ENCODE assay signal across 28 cellular contexts in the genomic region with DNA sequence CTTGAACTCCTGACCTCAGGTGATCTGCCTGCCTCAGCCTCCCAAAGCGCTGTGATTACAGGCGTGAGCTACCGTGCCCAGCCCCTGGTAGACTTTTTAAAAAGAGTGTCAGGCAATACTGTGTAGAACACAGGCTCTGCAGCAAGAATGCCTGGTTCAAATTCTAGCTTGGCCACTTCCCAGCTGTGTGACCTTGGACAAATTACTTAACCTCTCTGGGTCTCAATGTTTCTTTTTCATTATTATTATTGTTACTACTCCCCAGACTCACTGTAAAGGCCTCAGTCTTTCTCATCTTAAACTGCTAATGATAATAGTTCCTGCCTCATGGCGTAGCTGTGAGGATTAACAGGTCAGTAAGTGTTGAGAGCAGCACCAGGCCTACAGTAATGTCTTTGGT.
"Had no signal": no experiment of that assay in that cellular context is flagged by ENCODE, and none has a peak within 500 bp of the region (broad histone marks: within the 10 kb centered on the region; RNA-seq: fewer than 3 reads in every experiment).

No MANE protein-coding gene starts in this region.

- H3K4me3 ChIP-seq: pancreas, psoas muscle, right lobe of liver, sigmoid colon, stomach, thoracic aorta, thyroid gland, tibial nerve, upper lobe of left lung, uterus had no signal

- H3K27me3 Mint-ChIP-seq: naive thymus-derived CD8-positive, alpha-beta T cell; natural killer cell treated with Interleukin-12 subunit alpha and Interleukin-12 subunit beta and Interleukin-15 and Interleukin-18, amount 100 ng/mL, for 72 hours; stimulated activated naive CD8-positive, alpha-beta T cell treated with anti-CD3 and anti-CD28 coated beads, Interleukin-15, Interleukin-2, amounts not matched to agents 100 ng/mL and 50 ng/mL, for 24 hours had no signal

- FAIRE-seq: small intestine had no signal

- H3K4me1 Mint-ChIP-seq: naive thymus-derived CD8-positive, alpha-beta T cell; neural crest cell; stimulated activated effector memory CD8-positive, alpha-beta T cell treated with anti-CD3 and anti-CD28 coated beads, Interleukin-12 subunit alpha, Interleukin-12 subunit beta, amount 100 ng/mL, for 72 hours; stimulated activated naive B cell treated with anti-CD40 and anti-IgM and Interleukin-4, amounts not matched to agents 10 μg/mL and 1 μg/mL and 100 μg/mL, for 72 hours had no signal

- H3K9me3 ChIP-seq: neutrophil, pancreas, psoas muscle, right lobe of liver, sigmoid colon, stomach, thoracic aorta, thyroid gland, tibial nerve, upper lobe of left lung, uterus had no signal

- H3K27me3 ChIP-seq: neutrophil, pancreas, right lobe of liver, sigmoid colon, stomach, thyroid gland, tibial nerve, upper lobe of left lung, uterus had no signal

- DNase-seq: naive thymus-derived CD8-positive, alpha-beta T cell; nephron progenitor cell; nucleus accumbens; pancreas; psoas muscle; sigmoid colon; small intestine; stimulated activated CD4-positive, alpha-beta T cell treated with anti-CD3 and anti-CD28 coated beads, Interleukin-15, amount 100 ng/mL, for 24 hours; stimulated activated CD4-positive, alpha-beta T cell treated with anti-CD3 and anti-CD28 coated beads, Interleukin-2, amount 100 ng/mL, for 24 hours; stimulated activated CD4-positive, alpha-beta T cell treated with anti-CD3 and anti-CD28 coated beads, Interleukin-2, amount 100 ng/mL, for 48 hours; stimulated activated CD4-positive, alpha-beta T cell treated with anti-CD3 and anti-CD28 coated beads, Interleukin-4, amount 100 ng/mL, for 24 hours; stimulated activated naive B cell treated with anti-CD40 and anti-IgM and Interleukin-4, amounts not matched to agents 10 μg/mL and 1 μg/mL and 100 μg/mL, for 72 hours; stimulated activated naive CD4-positive, alpha-beta T cell treated with Interleukin-2 at 50 U/mL for 16 hours; stomach; thyroid gland; trophoblast cell; upper lobe of left lung; uterus had no signal

- H3K4me1 ChIP-seq: psoas muscle, right lobe of liver, sigmoid colon, thyroid gland, tibial nerve, upper lobe of left lung, uterus had no signal

- H3K9me3 Mint-ChIP-seq: naive thymus-derived CD8-positive, alpha-beta T cell; natural killer cell treated with Interleukin-12 subunit alpha and Interleukin-12 subunit beta and Interleukin-15 and Interleukin-18, amount 100 ng/mL, for 72 hours; nephron progenitor cell; neural crest cell; stimulated activated effector memory CD8-positive, alpha-beta T cell treated with anti-CD3 and anti-CD28 coated beads, Interleukin-12 subunit alpha, Interleukin-12 subunit beta, amount 100 ng/mL, for 72 hours; stimulated activated naive B cell treated with anti-CD40 and anti-IgM and Interleukin-4, amounts not matched to agents 10 μg/mL and 1 μg/mL and 100 μg/mL, for 72 hours; stimulated activated naive CD8-positive, alpha-beta T cell treated with anti-CD3 and anti-CD28 coated beads, Interleukin-15, Interleukin-2, amounts not matched to agents 100 ng/mL and 50 ng/mL, for 24 hours had no signal

- H3K36me3 ChIP-seq: pancreas, right lobe of liver, sigmoid colon, stomach, thoracic aorta, thyroid gland, tibial nerve, upper lobe of left lung, uterus had no signal

- H3K27ac Mint-ChIP-seq: natural killer cell treated with Interleukin-12 subunit alpha and Interleukin-12 subunit beta and Interleukin-15 and Interleukin-18, amount 100 ng/mL, for 72 hours; nephron progenitor cell; progenitor cell of endocrine pancreas; stimulated activated effector memory CD8-positive, alpha-beta T cell treated with anti-CD3 and anti-CD28 coated beads, Interleukin-12 subunit alpha, Interleukin-12 subunit beta, amount 100 ng/mL, for 72 hours; stimulated activated naive B cell treated with anti-CD40 and anti-IgM and Interleukin-4, amounts not matched to agents 10 μg/mL and 1 μg/mL and 100 μg/mL, for 72 hours; stimulated activated naive CD8-positive, alpha-beta T cell treated with anti-CD3 and anti-CD28 coated beads, Interleukin-15, Interleukin-2, amounts not matched to agents 100 ng/mL and 50 ng/mL, for 24 hours had no signal

- ATAC-seq: naive thymus-derived CD8-positive, alpha-beta T cell; natural killer cell treated with Interleukin-12 subunit alpha and Interleukin-12 subunit beta and Interleukin-15 and Interleukin-18, amount 100 ng/mL, for 72 hours; pancreas; psoas muscle; right cardiac atrium; stimulated activated naive B cell treated with anti-CD40 and anti-IgM and Interleukin-4, amounts not matched to agents 10 μg/mL and 1 μg/mL and 100 μg/mL, for 72 hours had no signal

- H3K4me3 Mint-ChIP-seq: naive thymus-derived CD8-positive, alpha-beta T cell; natural killer cell treated with Interleukin-12 subunit alpha and Interleukin-12 subunit beta and Interleukin-15 and Interleukin-18, amount 100 ng/mL, for 72 hours; nephron progenitor cell; neural crest cell; stimulated activated effector memory CD8-positive, alpha-beta T cell treated with anti-CD3 and anti-CD28 coated beads, Interleukin-12 subunit alpha, Interleukin-12 subunit beta, amount 100 ng/mL, for 72 hours; stimulated activated naive B cell treated with anti-CD40 and anti-IgM and Interleukin-4, amounts not matched to agents 10 μg/mL and 1 μg/mL and 100 μg/mL, for 72 hours; stimulated activated naive CD8-positive, alpha-beta T cell treated with anti-CD3 and anti-CD28 coated beads, Interleukin-15, Interleukin-2, amounts not matched to agents 100 ng/mL and 50 ng/mL, for 24 hours had no signal

- H3K27ac ChIP-seq: neutrophil, pancreas, psoas muscle, right lobe of liver, sigmoid colon, stomach, thoracic aorta, thyroid gland, tibial nerve, upper lobe of left lung, uterus had no signal

- H3K36me3 Mint-ChIP-seq: naive thymus-derived CD8-positive, alpha-beta T cell; natural killer cell treated with Interleukin-12 subunit alpha and Interleukin-12 subunit beta and Interleukin-15 and Interleukin-18, amount 100 ng/mL, for 72 hours; stimulated activated effector memory CD8-positive, alpha-beta T cell treated with anti-CD3 and anti-CD28 coated beads, Interleukin-12 subunit alpha, Interleukin-12 subunit beta, amount 100 ng/mL, for 72 hours; stimulated activated naive B cell treated with anti-CD40 and anti-IgM and Interleukin-4, amounts not matched to agents 10 μg/mL and 1 μg/mL and 100 μg/mL, for 72 hours had no signal
